ENCODE assay signal across 30 cellular contexts in genomic region chr17:8961861-8962260, GRCh38. TPM values are rescaled to one million over a fixed set of nuclear protein-coding genes. Genes with fewer than 3 reads are reported as not detected.
DNase-seq lines count a peak whose midpoint lies in the region; ATAC-seq and TF ChIP-seq lines count a peak whose summit lies in the region.
"Had no signal": no experiment of that assay in that cellular context is flagged by ENCODE, and none has a peak within 500 bp of the region (broad histone marks: within the 10 kb centered on the region; RNA-seq: fewer than 3 reads in every experiment).

No MANE protein-coding gene starts in this region.

- CTCF ChIA-PET in CD4-positive, alpha-beta memory T cell (lab: Charles Lee; ENCODE audit: partially characterized antibody), result no interaction called here
- CTCF ChIA-PET in Calu3 (lab: Charles Lee), result no interaction called here

- no peak for TF ChIP-seq CTCF in Calu3 (IDR thresholded peaks at IDR 0.05; ENCODE audit: unreplicated experiment)

- peaks cover 63% of the 10 kb centered on the region for H3K4me1 Mint-ChIP-seq in T-helper 2 cell treated with Interferon-gamma antibody and Interleukin-4, amounts not matched to agents 5 μg/mL and 100 μg/mL, for 36 hours (ENCODE audit: low read depth)
- peaks cover 65 to 81% (median 74%) of the 10 kb centered on the region in 4 donors for H3K4me1 Mint-ChIP-seq in CD4-positive, alpha-beta memory T cell
- peaks cover 67% of the 10 kb centered on the region for H3K4me1 Mint-ChIP-seq in activated T-helper 2 cell treated with anti-CD3 and anti-CD28 coated beads, Interferon-gamma antibody, Interleukin-2, Interleukin-4, amounts not matched to agents 10 μg/mL and 5 μg/mL and 100 μg/mL, durations not matched to agents 14 hours and 24 hours and 36 hours (ENCODE audit: low read depth)
- H3K4me1 Mint-ChIP-seq in naive thymus-derived CD8-positive, alpha-beta T cell, result peaks cover 48 to 85% (median 82%) of the 10 kb centered on the region in 4 donors
- H3K4me1 Mint-ChIP-seq in Calu3 (ENCODE audit: low read depth, unreplicated experiment), result no peaks in the 10 kb centered on the region
- H3K4me1 Mint-ChIP-seq: mesothelial cell of epicardium, nephron had no signal

- peak overlapping the region; percentile 31 for H3K27ac ChIP-seq in CD4-positive, alpha-beta memory T cell (ENCODE audit: low read depth, low read length)
- H3K27ac ChIP-seq: ascending aorta, pancreas, right atrium auricular region, transverse colon had no signal

- peak overlapping the region; percentile 32 for H3K4me3 Mint-ChIP-seq in T-helper 2 cell treated with Interferon-gamma antibody and Interleukin-4, amounts not matched to agents 5 μg/mL and 100 μg/mL, for 36 hours
- H3K4me3 Mint-ChIP-seq in CD4-positive, alpha-beta memory T cell, result peak overlapping the region in 7 of 8 donors; percentile 3 to 100 (median 68)
- peak overlapping the region; percentile 6 for H3K4me3 Mint-ChIP-seq in activated T-helper 2 cell treated with anti-CD3 and anti-CD28 coated beads, Interferon-gamma antibody, Interleukin-2, Interleukin-4, amounts not matched to agents 10 μg/mL and 5 μg/mL and 100 μg/mL, durations not matched to agents 14 hours and 24 hours and 36 hours (ENCODE audit: low read depth)
- H3K4me3 Mint-ChIP-seq in naive thymus-derived CD8-positive, alpha-beta T cell, result peak overlapping the region in 9 of 10 donors; percentile 1 to 95 (median 58)
- H3K4me3 Mint-ChIP-seq in Calu3 (ENCODE audit: low read depth, unreplicated experiment), result no peak overlapping the region
- H3K4me3 Mint-ChIP-seq: activated naive CD4-positive, alpha-beta T cell treated with anti-CD3 and anti-CD28 coated beads for 36 hours; mesothelial cell of epicardium; nephron had no signal

- no peaks in the 10 kb centered on the region for H3K27me3 ChIP-seq in CD4-positive, alpha-beta memory T cell (ENCODE audit: insufficient read depth, low read length)

- H3K4me1 ChIP-seq in CD4-positive, alpha-beta memory T cell (ENCODE audit: insufficient read depth, low read length), result peaks cover 82% of the 10 kb centered on the region
- H3K4me1 ChIP-seq: Caco-2, HAP-1, pancreas had no signal

- POLR2A ChIA-PET in CD4-positive, alpha-beta memory T cell (lab: Charles Lee; ENCODE audit: partially characterized antibody), result interaction anchor here (5.7 to 16.7 kb wide), 2 partner anchors 16 to 62 kb away, joined by 89 to 509 read pairs; no protein-coding TSS in a partner anchor
- POLR2A ChIA-PET in naive thymus-derived CD8-positive, alpha-beta T cell (lab: Charles Lee), result interaction anchor here (6.0 to 17.1 kb wide), 2 partner anchors 18 to 61 kb away, joined by 73 to 279 read pairs; no protein-coding TSS in a partner anchor

- no peak for ATAC-seq in naive thymus-derived CD8-positive, alpha-beta T cell
- ATAC-seq: pancreas had no signal

- H3K36me3 Mint-ChIP-seq in T-helper 2 cell treated with Interferon-gamma antibody and Interleukin-4, amounts not matched to agents 5 μg/mL and 100 μg/mL, for 36 hours (ENCODE audit: low read depth), result peaks cover 59% of the 10 kb centered on the region
- H3K36me3 Mint-ChIP-seq in CD4-positive, alpha-beta memory T cell, result peaks cover 51 to 65% of the 10 kb centered on the region in 2 donors
- H3K36me3 Mint-ChIP-seq in activated T-helper 2 cell treated with anti-CD3 and anti-CD28 coated beads, Interferon-gamma antibody, Interleukin-2, Interleukin-4, amounts not matched to agents 10 μg/mL and 5 μg/mL and 100 μg/mL, durations not matched to agents 14 hours and 24 hours and 36 hours (ENCODE audit: low read depth), result peaks cover 70% of the 10 kb centered on the region
- H3K36me3 Mint-ChIP-seq in naive thymus-derived CD8-positive, alpha-beta T cell, result peaks cover 12 to 60% (median 31%) of the 10 kb centered on the region in 3 donors
- H3K36me3 Mint-ChIP-seq in Calu3 (ENCODE audit: insufficient read depth, unreplicated experiment), result peaks cover 5% of the 10 kb centered on the region
- H3K36me3 Mint-ChIP-seq: mesothelial cell of epicardium had no signal

- intact Hi-C loops in CD4-positive, alpha-beta memory T cell (cut with micrococcal nuclease), result no loop called here
- intact Hi-C loops in activated T-helper 2 cell treated with anti-CD3 and anti-CD28 coated beads, Interferon-gamma antibody, Interleukin-2, Interleukin-4, amounts not matched to agents 10 μg/mL and 5 μg/mL and 100 μg/mL, durations not matched to agents 14 hours and 24 hours and 36 hours (cut with micrococcal nuclease), result loop anchor here (2.0 kb wide), 1 partner anchor 13 kb away; no protein-coding TSS in a partner anchor
- intact Hi-C loops in Calu3 (cut with micrococcal nuclease; ENCODE audit: unreplicated experiment), result no loop called here

- DNase-seq in T-helper 2 cell treated with Interferon-gamma antibody and Interleukin-4, amounts not matched to agents 5 μg/mL and 100 μg/mL, for 36 hours (ENCODE audit: low spot score), result no peak
- DNase-seq in T-helper 2 cell (no peak), SK-N-DZ (ENCODE audit: low spot score) (no peak), Calu3 (no peak), NCI-H1105 treated with DMSO at 0.1 percent for 48 hours (lab: John Stamatoyannopoulos, UW) (no peak)
- DNase-seq in CD4-positive, alpha-beta memory T cell, result no peak
- no peak for DNase-seq in activated T-helper 2 cell treated with anti-CD3 and anti-CD28 coated beads, Interferon-gamma antibody, Interleukin-2, Interleukin-4, amounts not matched to agents 10 μg/mL and 5 μg/mL and 100 μg/mL, durations not matched to agents 14 hours and 24 hours and 36 hours (ENCODE audit: low spot score)
- no peak for DNase-seq in naive thymus-derived CD8-positive, alpha-beta T cell
- DNase-seq: 8988T; activated CD8-positive, alpha-beta memory T cell treated with anti-CD3 and anti-CD28 coated beads, Interleukin-2, amount 50 U/mL, for 48 hours; activated naive CD4-positive, alpha-beta T cell treated with anti-CD3 and anti-CD28 coated beads for 36 hours; Caco-2; dermis blood vessel endothelial cell; DMS79 treated with DMSO at 0.1 percent for 48 hours; NCI-H1048; NCI-H1930; NCI-H69; pancreas; Peyer's patch; SIG-M5; spleen; stimulated activated CD4-positive, alpha-beta T cell treated with anti-CD3 and anti-CD28 coated beads, Interleukin-4, amount 100 ng/mL, for 24 hours; transverse colon had no signal

- H3K9me3 ChIP-seq in CD4-positive, alpha-beta memory T cell (ENCODE audit: control insufficient read depth in 1 of 2, low read length in 2 of 2), result no peaks in the 10 kb centered on the region
- H3K9me3 ChIP-seq: ascending aorta, Caco-2, HAP-1, pancreas, Peyer's patch, right atrium auricular region, transverse colon had no signal

- BruUV-seq in Calu3 (replicated peaks; lab: Mats Ljungman, UMichigan), result no TSS peak

- H3K27me3 Mint-ChIP-seq in T-helper 2 cell treated with Interferon-gamma antibody and Interleukin-4, amounts not matched to agents 5 μg/mL and 100 μg/mL, for 36 hours (ENCODE audit: low read depth), result no peaks in the 10 kb centered on the region
- no peaks in the 10 kb centered on the region for H3K27me3 Mint-ChIP-seq in CD4-positive, alpha-beta memory T cell
- no peaks in the 10 kb centered on the region for H3K27me3 Mint-ChIP-seq in activated T-helper 2 cell treated with anti-CD3 and anti-CD28 coated beads, Interferon-gamma antibody, Interleukin-2, Interleukin-4, amounts not matched to agents 10 μg/mL and 5 μg/mL and 100 μg/mL, durations not matched to agents 14 hours and 24 hours and 36 hours (ENCODE audit: low read depth)
- no peaks in the 10 kb centered on the region for H3K27me3 Mint-ChIP-seq in naive thymus-derived CD8-positive, alpha-beta T cell
- H3K27me3 Mint-ChIP-seq in Calu3 (ENCODE audit: unreplicated experiment), result peaks cover 45% of the 10 kb centered on the region

- H3K4me3 ChIP-seq in CD4-positive, alpha-beta memory T cell (ENCODE audit: low read length in 2 of 2), result no peak overlapping the region
- H3K4me3 ChIP-seq: ascending aorta, HAP-1, pancreas, Peyer's patch, right atrium auricular region, transverse colon had no signal

- no peaks in the 10 kb centered on the region for H3K36me3 ChIP-seq in CD4-positive, alpha-beta memory T cell (ENCODE audit: insufficient read depth, low read length)
- H3K36me3 ChIP-seq: ascending aorta, HAP-1, pancreas, Peyer's patch, right atrium auricular region, transverse colon had no signal

- no peaks in the 10 kb centered on the region for H3K9me3 Mint-ChIP-seq in T-helper 2 cell treated with Interferon-gamma antibody and Interleukin-4, amounts not matched to agents 5 μg/mL and 100 μg/mL, for 36 hours
- peaks cover 0 to 2% (median 0%) of the 10 kb centered on the region in 8 donors for H3K9me3 Mint-ChIP-seq in CD4-positive, alpha-beta memory T cell
- no peaks in the 10 kb centered on the region for H3K9me3 Mint-ChIP-seq in activated T-helper 2 cell treated with anti-CD3 and anti-CD28 coated beads, Interferon-gamma antibody, Interleukin-2, Interleukin-4, amounts not matched to agents 10 μg/mL and 5 μg/mL and 100 μg/mL, durations not matched to agents 14 hours and 24 hours and 36 hours
- peaks cover 0 to 2% (median 0%) of the 10 kb centered on the region in 9 donors for H3K9me3 Mint-ChIP-seq in naive thymus-derived CD8-positive, alpha-beta T cell
- H3K9me3 Mint-ChIP-seq in Calu3 (ENCODE audit: low read depth, unreplicated experiment), result no peaks in the 10 kb centered on the region
- H3K9me3 Mint-ChIP-seq: activated naive CD4-positive, alpha-beta T cell treated with anti-CD3 and anti-CD28 coated beads for 36 hours had no signal

- H3K27ac Mint-ChIP-seq in T-helper 2 cell treated with Interferon-gamma antibody and Interleukin-4, amounts not matched to agents 5 μg/mL and 100 μg/mL, for 36 hours, result no peak overlapping the region
- peak overlapping the region; percentile 5 to 92 (median 61) for H3K27ac Mint-ChIP-seq in CD4-positive, alpha-beta memory T cell
- H3K27ac Mint-ChIP-seq in activated T-helper 2 cell treated with anti-CD3 and anti-CD28 coated beads, Interferon-gamma antibody, Interleukin-2, Interleukin-4, amounts not matched to agents 10 μg/mL and 5 μg/mL and 100 μg/mL, durations not matched to agents 14 hours and 24 hours and 36 hours, result no peak overlapping the region
- peak overlapping the region in 7 of 10 donors; percentile 3 to 99 (median 76) for H3K27ac Mint-ChIP-seq in naive thymus-derived CD8-positive, alpha-beta T cell
- no peak overlapping the region for H3K27ac Mint-ChIP-seq in Calu3 (ENCODE audit: unreplicated experiment)
- H3K27ac Mint-ChIP-seq: activated naive CD4-positive, alpha-beta T cell treated with anti-CD3 and anti-CD28 coated beads for 36 hours; mesothelial cell of epicardium; nephron had no signal

RNA-seq across cellular contexts. Expression of gene PIK3R5, which starts 3.6 kb away (rescaled TPM):
- 10 to 100 TPM; 85.1 to 89.4 TPM for total RNA-seq in CD4-positive, alpha-beta memory T cell
- 10 to 100 TPM; 18.5 to 62.0 TPM for polyA plus RNA-seq in CD4-positive, alpha-beta memory T cell
- total RNA-seq in activated T-helper 2 cell treated with anti-CD3 and anti-CD28 coated beads, Interferon-gamma antibody, Interleukin-2, Interleukin-4, amounts not matched to agents 10 μg/mL and 5 μg/mL and 100 μg/mL, durations not matched to agents 14 hours and 24 hours and 36 hours, result 46.8 and 47.7 TPM in 2 replicates
- total RNA-seq in naive thymus-derived CD8-positive, alpha-beta T cell, result 100 to 1,000 TPM in 1 of 2 experiments, 10 to 100 TPM in 1; 94.1 to 104 TPM
- polyA plus RNA-seq in naive thymus-derived CD8-positive, alpha-beta T cell, result 10 to 100 TPM; 20.0 to 44.0 (median 25.8) TPM
- polyA plus RNA-seq in SK-N-DZ (2014; cell fraction: cytosol; rRNA removed), result not detected in 2 replicates
- polyA plus RNA-seq in SK-N-DZ (2014; cell fraction: nucleus; rRNA removed), result not detected in 2 replicates
- total RNA-seq in Calu3 (2022), result not detected in 2 replicates
- total RNA-seq: Caco-2, dermis blood vessel endothelial cell, fibroblast of lung, LHCN-M2 had no signal

RNA-seq across cellular contexts. Expression of gene NTN1, which starts 59.4 kb away (rescaled TPM):
- not detected for total RNA-seq in CD4-positive, alpha-beta memory T cell
- polyA plus RNA-seq in CD4-positive, alpha-beta memory T cell, result under 1 TPM in 1 of 2 donors, not detected in 1; 0.02 TPM
- 0.41 and 0.60 TPM in 2 replicates for total RNA-seq in activated T-helper 2 cell treated with anti-CD3 and anti-CD28 coated beads, Interferon-gamma antibody, Interleukin-2, Interleukin-4, amounts not matched to agents 10 μg/mL and 5 μg/mL and 100 μg/mL, durations not matched to agents 14 hours and 24 hours and 36 hours
- under 1 TPM in 1 of 2 experiments, not detected in 1; 0.05 TPM for total RNA-seq in naive thymus-derived CD8-positive, alpha-beta T cell
- not detected for polyA plus RNA-seq in naive thymus-derived CD8-positive, alpha-beta T cell
- 0.02 and 0.27 TPM in 2 replicates for polyA plus RNA-seq in SK-N-DZ (2014; cell fraction: cytosol; rRNA removed)
- polyA plus RNA-seq in SK-N-DZ (2014; cell fraction: nucleus; rRNA removed), result 0.20 and 0.42 TPM in 2 replicates
- total RNA-seq in Calu3 (2022), result 0.69 and 0.94 TPM in 2 replicates

Comparison
In these comparisons a context has a peak if more than half of its experiments do, and no peak if none do; other contexts are left out.
1. H3K27ac Mint-ChIP-seq: peak in CD4-positive, alpha-beta memory T cell (7 of 7) and naive thymus-derived CD8-positive, alpha-beta T cell (7 of 10); none in T-helper 2 cell treated with Interferon-gamma antibody and Interleukin-4, amounts not matched to agents 5 μg/mL and 100 μg/mL, for 36 hours (single experiment), activated T-helper 2 cell treated with anti-CD3 and anti-CD28 coated beads, Interferon-gamma antibody, Interleukin-2, Interleukin-4, amounts not matched to agents 10 μg/mL and 5 μg/mL and 100 μg/mL, durations not matched to agents 14 hours and 24 hours and 36 hours (single experiment) and Calu3 (single experiment).
2. RNA of gene PIK3R5, which starts 3.6 kb away (total RNA-seq): 94.1 to 104 TPM in naive thymus-derived CD8-positive, alpha-beta T cell, 85.1 to 89.4 TPM in CD4-positive, alpha-beta memory T cell and 46.8 to 47.7 TPM in activated T-helper 2 cell treated with anti-CD3 and anti-CD28 coated beads, Interferon-gamma antibody, Interleukin-2, Interleukin-4, amounts not matched to agents 10 μg/mL and 5 μg/mL and 100 μg/mL, durations not matched to agents 14 hours and 24 hours and 36 hours; not detected in Calu3; every median in the first group is over 10 times any median in the second.